ENCODE assay signal across 14 cellular contexts in genomic region chr10:119668461-119668860, GRCh38. TPM values are rescaled to one million over a fixed set of nuclear protein-coding genes. Genes with fewer than 3 reads are reported as not detected.
DNase-seq lines count a peak whose midpoint lies in the region; ATAC-seq and TF ChIP-seq lines count a peak whose summit lies in the region.
"Had no signal": no experiment of that assay in that cellular context is flagged by ENCODE, and none has a peak within 500 bp of the region (broad histone marks: within the 10 kb centered on the region; RNA-seq: fewer than 3 reads in every experiment).

No MANE protein-coding gene starts in this region.

- H3K9me3 ChIP-seq in AG04450 (ENCODE audit: control insufficient read depth, insufficient read depth, low read length) = no peaks in the 10 kb centered on the region; the same call in 1 of the 2 replicates
- no peaks in the 10 kb centered on the region for H3K9me3 ChIP-seq in Panc1 (ENCODE audit: control insufficient read depth, insufficient read depth, low read depth, low read length)
- H3K9me3 ChIP-seq in trophoblast cell (ENCODE audit: insufficient read depth, low read depth, low read length) = no peaks in the 10 kb centered on the region
- H3K9me3 ChIP-seq: colonic mucosa had no signal

- H2BK120ac ChIP-seq in trophoblast cell (ENCODE audit: insufficient read depth, low read length, poor library complexity) = peak overlapping the region; percentile 43

- peak overlapping the region; percentile 97 for H3K27ac ChIP-seq in AG04450 (ENCODE audit: low read depth, low read length)
- H3K27ac ChIP-seq in Panc1 (ENCODE audit: low read length) = peak overlapping the region; percentile 99
- H3K27ac ChIP-seq in trophoblast cell (ENCODE audit: low read depth, low read length) = peak overlapping the region; percentile 89
- H3K27ac ChIP-seq in caudate nucleus (ENCODE audit: low read depth, low read length) = no peak overlapping the region
- H3K27ac ChIP-seq: colonic mucosa had no signal

- POLR2A ChIA-PET in AG04450 (lab: Yijun Ruan, JAX) = interaction anchor here (1.2 to 1.9 kb wide), 2 partner anchors 11 to 17 kb away, joined by 9 to 11 read pairs; partner anchors contain the start of gene BAG3
- POLR2A ChIA-PET in Panc1 (lab: Charles Lee) = interaction anchor here (0.5 to 1.2 kb wide), 2 partner anchors 9 to 18 kb away, joined by 3 read pairs; partner anchors contain the start of gene BAG3

- peaks cover 16% of the 10 kb centered on the region for H3K79me2 ChIP-seq in trophoblast cell (ENCODE audit: control insufficient read depth, insufficient read depth, low read length, poor library complexity)

- no CpG with 5 or more reads among the region's 6 CpGs for WGBS in trophoblast cell (ENCODE audit: extremely low coverage, insufficient coverage, insufficient read length)

- H3K9me3 Mint-ChIP-seq in glutamatergic neuron (ENCODE audit: unreplicated experiment) = peaks cover 12% of the 10 kb centered on the region

- H3K18ac ChIP-seq in trophoblast cell (ENCODE audit: low read length) = peak overlapping the region; percentile 9

- peak overlapping the region; percentile 75 for H3K14ac ChIP-seq in trophoblast cell (ENCODE audit: low read length)

- H3K4me3 Mint-ChIP-seq in glutamatergic neuron (ENCODE audit: unreplicated experiment) = peak overlapping the region; percentile 63
- H3K4me3 Mint-ChIP-seq: B cell had no signal

- H2BK12ac ChIP-seq in trophoblast cell (ENCODE audit: low read length) = peak overlapping the region; percentile 65

- H2AFZ ChIP-seq in trophoblast cell (ENCODE audit: insufficient read depth, low read length, poor library complexity) = no peak overlapping the region

- no peak overlapping the region for H4K12ac ChIP-seq in trophoblast cell (ENCODE audit: low read depth, low read length)

- H3K23ac ChIP-seq in trophoblast cell (ENCODE audit: low read length) = no peak overlapping the region

- no peak overlapping the region for H3K4me3 ChIP-seq in AG04450 (ENCODE audit: low read depth, low read length)
- H3K4me3 ChIP-seq in Panc1 (ENCODE audit: low read depth in 2 of 2, low read length in 2 of 2) = peak overlapping the region in 1 of 2 experiments; percentile 28; a peak in 2 of 4 replicates
- no peak overlapping the region for H3K4me3 ChIP-seq in trophoblast cell (ENCODE audit: low read depth, low read length)
- H3K4me3 ChIP-seq: colonic mucosa had no signal

- peak overlapping the region; percentile 43 for H2AK5ac ChIP-seq in trophoblast cell (ENCODE audit: low read length)

- BruUV-seq in Panc1 (replicated peaks; lab: Mats Ljungman, UMichigan) = no TSS peak

- H3K4me1 ChIP-seq in Panc1 (ENCODE audit: control insufficient read depth, insufficient read depth, low read length) (peaks cover 85% of the 10 kb centered on the region), trophoblast cell (ENCODE audit: control insufficient read depth in 1 of 2, insufficient read depth in 2 of 2, low read length in 2 of 2) (peaks cover 52 to 53% of the 10 kb centered on the region in 2 experiments)
- H3K4me1 ChIP-seq: colonic mucosa had no signal

- H3K4me1 Mint-ChIP-seq in glutamatergic neuron (ENCODE audit: low read depth, unreplicated experiment) = peaks cover 31% of the 10 kb centered on the region

- H3K36me3 ChIP-seq in Panc1 (ENCODE audit: control insufficient read depth, insufficient read depth, low read length) = peaks cover 6% of the 10 kb centered on the region; the same call in 1 of the 2 replicates
- H3K36me3 ChIP-seq in trophoblast cell (ENCODE audit: control insufficient read depth in 1 of 2, insufficient read depth in 2 of 2, low read length in 2 of 2) = peaks cover 28 to 35% of the 10 kb centered on the region in 2 experiments

- CTCF ChIA-PET in AG04450 (lab: Charles Lee) (interaction anchor here (1.1 kb wide), 1 partner anchor 191 kb away, joined by 3 read pairs; no protein-coding TSS in a partner anchor), Panc1 (lab: Charles Lee) (interaction anchor here (1.4 kb wide), 1 partner anchor 60 kb away, joined by 7 read pairs; no protein-coding TSS in a partner anchor)

- no peak overlapping the region for H3K9ac ChIP-seq in trophoblast cell (ENCODE audit: low read length)

- TF ChIP-seq CTCF in AG04450 (IDR thresholded peaks at IDR 0.05; ENCODE audit: low read depth, low read length) (no peak), Panc1 (IDR thresholded peaks at IDR 0.05) (no peak), glutamatergic neuron (IDR thresholded peaks at IDR 0.05; ENCODE audit: partially characterized antibody, unreplicated experiment) (no peak)

- intact Hi-C loops in Panc1 (cut with micrococcal nuclease; ENCODE audit: unreplicated experiment) = no loop called here

- H3K4me2 ChIP-seq in trophoblast cell (ENCODE audit: low read length) = no peak overlapping the region

- no peak for DNase-seq in AG04450 (ENCODE audit: low read depth, low spot score)
- DNase-seq in Panc1 (ENCODE audit: low read depth, low spot score) = no peak
- DNase-seq in glutamatergic neuron = no peak
- DNase-seq in trophoblast cell = no peak
- no peak for DNase-seq in caudate nucleus (lab: John Stamatoyannopoulos, UW)
- DNase-seq in C1 segment of cervical spinal cord (lab: John Stamatoyannopoulos, UW) = no peak
- DNase-seq in T-helper 9 cell = no peak
- no peak for DNase-seq in RPMI8226
- DNase-seq: activated CD4-positive, alpha-beta T cell treated with anti-CD3 and anti-CD28 coated beads for 48 hours; colonic mucosa; NCI-H1694 treated with DMSO at 0.1 percent for 48 hours; NCI-H774; stimulated activated CD8-positive, alpha-beta memory T cell treated with anti-CD3 and anti-CD28 coated beads, Interleukin-4, amount 100 ng/mL, for 48 hours had no signal

- H3K27me3 ChIP-seq in AG04450 (ENCODE audit: control insufficient read depth, insufficient read depth, low read length) (no peaks in the 10 kb centered on the region), Panc1 (ENCODE audit: control insufficient read depth, insufficient read depth, low read length) (no peaks in the 10 kb centered on the region), trophoblast cell (ENCODE audit: insufficient read depth, low read length) (no peaks in the 10 kb centered on the region)
- H3K27me3 ChIP-seq: colonic mucosa had no signal

- H3K27ac Mint-ChIP-seq in glutamatergic neuron (ENCODE audit: unreplicated experiment) = peak overlapping the region; percentile 80
- H3K27ac Mint-ChIP-seq: B cell had no signal

- H3K4ac ChIP-seq in trophoblast cell (ENCODE audit: low read depth, low read length) = peak overlapping the region; percentile 31

- H3K27me3 Mint-ChIP-seq in glutamatergic neuron (ENCODE audit: unreplicated experiment) = peaks cover 20% of the 10 kb centered on the region
- H3K27me3 Mint-ChIP-seq: B cell had no signal

- no peaks in the 10 kb centered on the region for H3K36me3 Mint-ChIP-seq in glutamatergic neuron (ENCODE audit: unreplicated experiment)

- peaks cover 25% of the 10 kb centered on the region for H3K79me1 ChIP-seq in trophoblast cell (ENCODE audit: low read length)

- ATAC-seq in Panc1 = no peak

- peak overlapping the region; percentile 1 for H4K91ac ChIP-seq in trophoblast cell (ENCODE audit: low read depth, low read length)

- H2BK5ac ChIP-seq in trophoblast cell (ENCODE audit: low read depth, low read length, poor library complexity) = peak overlapping the region; percentile 2

- H4K8ac ChIP-seq in trophoblast cell (ENCODE audit: low read depth, low read length) = peak overlapping the region; percentile 7

- in situ Hi-C loops in Panc1 (cut with HindIII; ENCODE audit: low pct_unique_long_range_greater_than_20kb, low sequenced_read_pairs) = no loop called here

RNA-seq across cellular contexts. Expression of gene BAG3, which starts 17.3 kb away (rescaled TPM):
- 12.7 and 20.1 TPM in 2 replicates for polyA plus RNA-seq in AG04450 (2011; rRNA removed)
- 12.1 and 15.8 TPM in 2 replicates for polyA minus RNA-seq in AG04450 (2011; rRNA and poly(A)+ RNA removed)
- total RNA-seq in Panc1 (2021; ENCODE audit: unreplicated experiment) (131 TPM), glutamatergic neuron (ENCODE audit: unreplicated experiment) (15.7 TPM)
- polyA plus RNA-seq in Panc1 (2012; ENCODE audit: insufficient read length) = 204 TPM
- 85.0 and 88.8 TPM in 2 replicates for polyA plus RNA-seq in trophoblast cell (2013)

RNA-seq across cellular contexts. Expression of gene INPP5F, which starts 57.4 kb away (rescaled TPM):
- 21.8 and 22.3 TPM in 2 replicates for polyA plus RNA-seq in AG04450 (2011; rRNA removed)
- 11.4 and 17.8 TPM in 2 replicates for polyA minus RNA-seq in AG04450 (2011; rRNA and poly(A)+ RNA removed)
- total RNA-seq in Panc1 (2021; ENCODE audit: unreplicated experiment) (26.7 TPM), glutamatergic neuron (ENCODE audit: unreplicated experiment) (186 TPM)
- 12.2 TPM for polyA plus RNA-seq in Panc1 (2012; ENCODE audit: insufficient read length)
- polyA plus RNA-seq in trophoblast cell (2013) = 62.9 and 65.6 TPM in 2 replicates
